4 cellular contexts compared by ENCODE assay signal in genomic region chr10:84279876-84280475, GRCh38. TPM values are rescaled to one million over a fixed set of nuclear protein-coding genes. Genes with fewer than 3 reads are reported as not detected.
"Had no signal": no experiment of that assay in that cellular context is flagged by ENCODE, and none has a peak within 500 bp of the region (broad histone marks: within the 10 kb centered on the region; RNA-seq: fewer than 3 reads in every experiment).

No MANE protein-coding gene starts in this region.

RNA-seq across cellular contexts. Expression of gene RGR, which starts 35.1 kb away (rescaled TPM):
- total RNA-seq: prostate gland, T-helper 17 cell had no signal

RNA-seq across cellular contexts. Expression of gene LRIT1, which starts 38.6 kb away (rescaled TPM):
- total RNA-seq: T-helper 17 cell, transverse colon had no signal

RNA-seq across cellular contexts. Expression of gene LRIT2, which starts 54.6 kb away (rescaled TPM):
- total RNA-seq: myocyte, prostate gland, T-helper 17 cell, transverse colon had no signal
